In the genomic region with DNA sequence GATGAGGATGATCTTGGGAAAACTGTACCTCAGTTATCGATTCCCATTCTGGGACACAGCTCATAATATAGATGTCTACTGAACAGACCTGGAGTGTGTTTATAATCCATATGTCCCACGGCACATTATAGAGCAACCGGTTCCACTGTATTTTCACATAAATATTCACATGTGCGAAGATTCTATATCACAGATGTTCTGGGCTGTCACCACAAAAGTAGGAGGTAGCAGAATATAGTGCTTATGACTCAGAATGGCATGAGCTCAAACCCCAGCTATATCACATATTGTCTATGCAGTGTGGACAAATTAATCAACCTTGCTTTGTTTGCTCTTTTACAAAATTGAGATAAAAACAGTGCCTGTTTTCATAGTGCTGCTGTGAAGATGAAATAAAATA, we compare ENCODE assay signal across 3 cellular contexts.
"Had no signal": no experiment of that assay in that cellular context is flagged by ENCODE, and none has a peak within 500 bp of the region (broad histone marks: within the 10 kb centered on the region; RNA-seq: fewer than 3 reads in every experiment).

No MANE protein-coding gene starts in this region.

- H3K4me3 ChIP-seq: GM12878 had no signal

- DNase-seq: GDM1, GF-D8 had no signal
